Comparison of ENCODE assay signal across 7 cellular contexts in the genomic region with DNA sequence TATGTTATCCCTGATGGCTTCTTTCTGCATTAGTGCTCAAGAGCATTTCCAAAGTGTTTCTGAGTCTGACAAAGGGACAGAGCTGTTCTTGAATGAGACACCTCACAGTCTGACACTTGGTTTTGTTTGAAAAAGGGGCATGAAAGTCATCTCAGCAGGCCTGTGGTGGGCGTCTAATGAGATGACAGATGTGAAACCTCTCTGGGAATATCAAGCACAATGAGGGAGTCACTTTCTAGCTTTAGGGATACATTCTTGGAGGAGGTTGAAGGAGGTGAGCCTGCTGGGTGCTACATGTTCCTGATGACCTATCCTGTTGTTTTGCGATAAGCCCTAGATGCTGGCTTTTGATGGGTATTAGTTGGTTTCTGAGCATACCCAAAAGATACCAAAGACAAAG.
"Had no signal": no experiment of that assay in that cellular context is flagged by ENCODE, and none has a peak within 500 bp of the region (broad histone marks: within the 10 kb centered on the region; RNA-seq: fewer than 3 reads in every experiment).

No MANE protein-coding gene starts in this region.

- H3K4me1 ChIP-seq: HAP-1 had no signal

- FAIRE-seq: HTR-8/SVneo, K562 had no signal

- DNase-seq: GOT3, H7, HFFc6, IMR-90 had no signal

- H3K36me3 ChIP-seq: HAP-1 had no signal

- H3K4me3 ChIP-seq: HAP-1, K562 had no signal

- H3K9me3 ChIP-seq: HAP-1 had no signal
